In the genomic region with DNA sequence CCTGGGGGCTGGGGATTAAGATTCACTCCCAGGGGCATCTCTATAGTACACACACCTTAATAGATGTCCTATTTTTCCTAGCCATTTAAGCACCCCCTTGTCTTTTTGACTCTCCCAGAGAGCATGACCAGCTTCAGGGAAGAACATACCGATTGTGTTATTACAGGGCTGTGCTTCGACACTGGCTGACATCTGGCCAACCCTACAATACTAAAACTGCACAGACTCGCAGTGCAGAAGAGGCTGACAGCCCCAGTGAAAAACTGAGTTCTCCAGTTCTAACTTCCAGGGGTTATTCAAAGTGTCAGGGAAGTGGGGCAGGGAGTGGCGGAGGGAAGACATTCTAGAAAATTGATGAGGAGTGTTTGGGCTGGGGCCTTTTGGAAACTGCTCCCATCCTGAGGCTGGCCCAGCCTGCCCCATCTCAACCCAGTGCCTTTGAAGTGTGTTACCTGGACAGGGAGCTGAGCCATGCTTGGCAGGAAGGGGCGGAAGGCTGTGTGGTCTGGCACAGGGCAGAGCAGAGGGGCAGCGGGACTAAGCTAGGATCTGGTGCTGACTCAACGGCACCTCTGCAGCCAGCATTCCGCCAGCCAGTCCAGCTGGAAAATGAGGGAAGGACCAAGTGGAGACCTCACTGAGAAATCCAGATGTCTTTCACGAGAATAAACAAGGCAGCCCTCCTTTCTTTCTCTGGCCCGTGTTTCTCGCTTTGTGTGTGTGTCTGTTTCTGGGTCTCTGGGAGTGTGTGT, we compare ENCODE assay signal across 13 cellular contexts. TPM values are rescaled to one million over a fixed set of nuclear protein-coding genes. Genes with fewer than 3 reads are reported as not detected.
DNase-seq lines count a peak whose midpoint lies in the region; ATAC-seq and TF ChIP-seq lines count a peak whose summit lies in the region.
"Had no signal": no experiment of that assay in that cellular context is flagged by ENCODE, and none has a peak within 500 bp of the region (broad histone marks: within the 10 kb centered on the region; RNA-seq: fewer than 3 reads in every experiment).

No MANE protein-coding gene starts in this region.

- CTCF ChIA-PET in Caco-2 (lab: Charles Lee) = interaction anchor here (0.5 kb wide), 1 partner anchor 28 kb away, joined by 4 read pairs; no protein-coding TSS in a partner anchor

- TF ChIP-seq CTCF in natural killer cell (IDR thresholded peaks at IDR 0.05) (no peak), heart left ventricle (IDR thresholded peaks at IDR 0.05) (no peak), ovary (IDR thresholded peaks at IDR 0.05) (no peak), WERI-Rb-1 (IDR thresholded peaks at IDR 0.05; ENCODE audit: low read depth, low read length) (no peak), Caco-2 (IDR thresholded peaks at IDR 0.05; ENCODE audit: insufficient read depth in 1 of 2, low read depth in 1 of 2, low read length in 1 of 2, severe bottlenecking in 1 of 2, unreplicated experiment in 1 of 2) (no peak), brain microvascular endothelial cell (IDR thresholded peaks at IDR 0.05; ENCODE audit: low read depth, low read length, missing control alignments) (no peak)

- H3K36me3 ChIP-seq in heart left ventricle = no peaks in the 10 kb centered on the region
- no peaks in the 10 kb centered on the region for H3K36me3 ChIP-seq in ovary
- no peaks in the 10 kb centered on the region for H3K36me3 ChIP-seq in WERI-Rb-1
- H3K36me3 ChIP-seq in Caco-2 (ENCODE audit: control insufficient read depth, insufficient read depth, low read length) = no peaks in the 10 kb centered on the region
- no peaks in the 10 kb centered on the region for H3K36me3 ChIP-seq in brain microvascular endothelial cell (replicated peaks)

- no peaks in the 10 kb centered on the region for H3K4me1 Mint-ChIP-seq in natural killer cell treated with Interleukin-12 subunit alpha and Interleukin-12 subunit beta and Interleukin-15 and Interleukin-18, amount 100 ng/mL, for 72 hours (ENCODE audit: low read depth in 2 of 2)
- H3K4me1 Mint-ChIP-seq in natural killer cell (no peaks in the 10 kb centered on the region), Caco-2 (ENCODE audit: low read depth, unreplicated experiment) (no peaks in the 10 kb centered on the region)
- H3K4me1 Mint-ChIP-seq: stimulated activated naive B cell treated with anti-CD40 and anti-IgM and Interleukin-4, amounts not matched to agents 10 μg/mL and 1 μg/mL and 100 μg/mL, for 72 hours had no signal

- no TSS peak for BruUV-seq in Caco-2 (replicated peaks; lab: Mats Ljungman, UMichigan)

- 72 to 79% (median 78%) methylated on average over 10 to 11 of the region's 11 CpGs for WGBS in heart left ventricle, 4 donors
- WGBS in ovary, 3 donors = 18 to 29% (median 24%) methylated on average over 11 of the region's 11 CpGs

- no peaks in the 10 kb centered on the region for H3K9me3 Mint-ChIP-seq in natural killer cell treated with Interleukin-12 subunit alpha and Interleukin-12 subunit beta and Interleukin-15 and Interleukin-18, amount 100 ng/mL, for 72 hours
- H3K9me3 Mint-ChIP-seq in natural killer cell (no peaks in the 10 kb centered on the region), Caco-2 (ENCODE audit: unreplicated experiment) (peaks cover 6% of the 10 kb centered on the region)
- H3K9me3 Mint-ChIP-seq: activated T-helper 1 cell treated with anti-CD3 and anti-CD28 coated beads, Interleukin-12 subunit alpha, Interleukin-12 subunit beta, Interleukin-2, Interleukin-4 antibody, amounts not matched to agents 30 ng/mL and 10 ng/mL and 1 ng/mL, durations not matched to agents 14 hours and 24 hours and 36 hours had no signal

- in situ Hi-C loops in G401 (cut with HindIII; ENCODE audit: low sequenced_read_pairs) (no loop called here), brain microvascular endothelial cell (cut with HindIII; ENCODE audit: low pct_ligation_motif_present, low sequenced_read_pairs) (loop anchor here (25.0 kb wide), 1 partner anchor 452 kb away; no protein-coding TSS in a partner anchor)

- intact Hi-C loops in natural killer cell (cut with micrococcal nuclease) (no loop called here), heart left ventricle (cut with DNase I) (loop anchor here in 3 of 10 donors (5.0 to 10.0 kb wide), 2 partner anchors 124 to 127 kb away; no protein-coding TSS in a partner anchor), ovary (cut with DNase I) (no loop called here), Caco-2 (cut with micrococcal nuclease; ENCODE audit: unreplicated experiment) (no loop called here)

- no peaks in the 10 kb centered on the region for H3K36me3 Mint-ChIP-seq in natural killer cell treated with Interleukin-12 subunit alpha and Interleukin-12 subunit beta and Interleukin-15 and Interleukin-18, amount 100 ng/mL, for 72 hours
- H3K36me3 Mint-ChIP-seq in natural killer cell = no peaks in the 10 kb centered on the region
- H3K36me3 Mint-ChIP-seq in Caco-2 (ENCODE audit: insufficient read depth, unreplicated experiment) = no peaks in the 10 kb centered on the region
- H3K36me3 Mint-ChIP-seq: stimulated activated naive B cell treated with anti-CD40 and anti-IgM and Interleukin-4, amounts not matched to agents 10 μg/mL and 1 μg/mL and 100 μg/mL, for 72 hours had no signal

- TF ChIP-seq POLR2A in heart left ventricle (IDR thresholded peaks at IDR 0.05) (no peak), ovary (IDR thresholded peaks at IDR 0.05) (no peak)

- H3K9me3 ChIP-seq in heart left ventricle (peaks cover 0 to 14% (median 0%) of the 10 kb centered on the region in 12 donors), ovary (no peaks in the 10 kb centered on the region), WERI-Rb-1 (ENCODE audit: severe bottlenecking) (no peaks in the 10 kb centered on the region), Caco-2 (no peaks in the 10 kb centered on the region)

- H3K4me1 ChIP-seq in heart left ventricle (peaks cover 0 to 42% (median 4%) of the 10 kb centered on the region in 12 donors), ovary (ENCODE audit: insufficient read depth) (peaks cover 13% of the 10 kb centered on the region), Caco-2 (no peaks in the 10 kb centered on the region)

- peaks cover 8 to 23% of the 10 kb centered on the region in 2 donors for H3K27me3 Mint-ChIP-seq in natural killer cell treated with Interleukin-12 subunit alpha and Interleukin-12 subunit beta and Interleukin-15 and Interleukin-18, amount 100 ng/mL, for 72 hours
- H3K27me3 Mint-ChIP-seq in natural killer cell (ENCODE audit: low read depth in 2 of 2) (peaks cover 11 to 14% of the 10 kb centered on the region in 2 donors), Caco-2 (ENCODE audit: insufficient read depth, unreplicated experiment) (peaks cover 9% of the 10 kb centered on the region)

- no peak for TF ChIP-seq EP300 in ovary (IDR thresholded peaks at IDR 0.05)

- no peak overlapping the region for H3K4me3 Mint-ChIP-seq in natural killer cell treated with Interleukin-12 subunit alpha and Interleukin-12 subunit beta and Interleukin-15 and Interleukin-18, amount 100 ng/mL, for 72 hours
- H3K4me3 Mint-ChIP-seq in natural killer cell = no peak overlapping the region
- H3K4me3 Mint-ChIP-seq in Caco-2 (ENCODE audit: unreplicated experiment) = no peak overlapping the region
- H3K4me3 Mint-ChIP-seq: activated T-helper 1 cell treated with anti-CD3 and anti-CD28 coated beads, Interleukin-12 subunit alpha, Interleukin-12 subunit beta, Interleukin-2, Interleukin-4 antibody, amounts not matched to agents 30 ng/mL and 10 ng/mL and 1 ng/mL, durations not matched to agents 14 hours and 24 hours and 36 hours; stimulated activated naive B cell treated with anti-CD40 and anti-IgM and Interleukin-4, amounts not matched to agents 10 μg/mL and 1 μg/mL and 100 μg/mL, for 72 hours had no signal

- no peak overlapping the region for H3K27ac Mint-ChIP-seq in natural killer cell treated with Interleukin-12 subunit alpha and Interleukin-12 subunit beta and Interleukin-15 and Interleukin-18, amount 100 ng/mL, for 72 hours
- H3K27ac Mint-ChIP-seq in natural killer cell = no peak overlapping the region
- H3K27ac Mint-ChIP-seq in Caco-2 (ENCODE audit: unreplicated experiment) = no peak overlapping the region
- H3K27ac Mint-ChIP-seq: activated T-helper 1 cell treated with anti-CD3 and anti-CD28 coated beads, Interleukin-12 subunit alpha, Interleukin-12 subunit beta, Interleukin-2, Interleukin-4 antibody, amounts not matched to agents 30 ng/mL and 10 ng/mL and 1 ng/mL, durations not matched to agents 14 hours and 24 hours and 36 hours; stimulated activated naive B cell treated with anti-CD40 and anti-IgM and Interleukin-4, amounts not matched to agents 10 μg/mL and 1 μg/mL and 100 μg/mL, for 72 hours had no signal

- H3K27me3 ChIP-seq in heart left ventricle (no peaks in the 10 kb centered on the region), ovary (no peaks in the 10 kb centered on the region), WERI-Rb-1 (ENCODE audit: insufficient read depth, low read depth, severe bottlenecking) (no peaks in the 10 kb centered on the region), Caco-2 (replicated peaks; ENCODE audit: control insufficient read depth, insufficient read depth, low read length) (no peaks in the 10 kb centered on the region), brain microvascular endothelial cell (replicated peaks) (no peaks in the 10 kb centered on the region)

- peak; percentile 6 for DNase-seq in natural killer cell treated with Interleukin-12 subunit alpha and Interleukin-12 subunit beta and Interleukin-15 and Interleukin-18, amount 100 ng/mL, for 72 hours (ENCODE audit: low spot score)
- DNase-seq in natural killer cell (no peak), heart left ventricle (peak in 3 of 5 donors; percentile 53 to 75 (median 71)), ovary (peak in 4 of 5 donors; percentile 56 to 65 (median 61)), G401 (ENCODE audit: low spot score) (no peak), WERI-Rb-1 (no peak), Caco-2 (no peak), brain microvascular endothelial cell (no peak)
- DNase-seq: ACHN; head of caudate nucleus; NCI-H524; stimulated activated naive B cell treated with anti-CD40 and anti-IgM and Interleukin-4, amounts not matched to agents 10 μg/mL and 1 μg/mL and 100 μg/mL, for 72 hours had no signal

- H3K27ac ChIP-seq in heart left ventricle = peak overlapping the region in 11 of 12 donors; percentile 44 to 83 (median 53)
- peak overlapping the region; percentile 47 to 80 for H3K27ac ChIP-seq in ovary
- no peak overlapping the region for H3K27ac ChIP-seq in WERI-Rb-1
- no peak overlapping the region for H3K27ac ChIP-seq in brain microvascular endothelial cell

- H3K4me3 ChIP-seq in heart left ventricle = no peak overlapping the region
- H3K4me3 ChIP-seq in ovary = no peak overlapping the region
- H3K4me3 ChIP-seq in WERI-Rb-1 (ENCODE audit: low read depth, low read length) = no peak overlapping the region
- H3K4me3 ChIP-seq in Caco-2 (ENCODE audit: low read depth, low read length) = no peak overlapping the region
- no peak overlapping the region for H3K4me3 ChIP-seq in brain microvascular endothelial cell (ENCODE audit: low read depth, low read length)

- no peak for ATAC-seq in natural killer cell treated with Interleukin-12 subunit alpha and Interleukin-12 subunit beta and Interleukin-15 and Interleukin-18, amount 100 ng/mL, for 72 hours
- ATAC-seq in natural killer cell (no peak), heart left ventricle (peak; percentile 53 to 76 (median 72))
- ATAC-seq: stimulated activated naive B cell treated with anti-CD40 and anti-IgM and Interleukin-4, amounts not matched to agents 10 μg/mL and 1 μg/mL and 100 μg/mL, for 72 hours had no signal

- POLR2A ChIA-PET in Caco-2 (lab: Charles Lee) = no interaction called here

RNA-seq across cellular contexts. Expression of a gene that starts 15.4 kb away (rescaled TPM):
- under 1 TPM in 1 of 2 donors, not detected in 1; 0.08 TPM for total RNA-seq in natural killer cell treated with Interleukin-12 subunit alpha and Interleukin-12 subunit beta and Interleukin-15 and Interleukin-18, amount 100 ng/mL, for 72 hours
- total RNA-seq in natural killer cell = not detected
- 100 to 1,000 TPM in 8 of 9 donors, 10 to 100 TPM in 1; 83.1 to 441 (median 157) TPM for total RNA-seq in heart left ventricle
- polyA plus RNA-seq in heart left ventricle = 100 to 1,000 TPM in 1 of 2 donors, 10 to 100 TPM in 1; 58.2 to 108 TPM
- 1,000 to 10,000 TPM in 6 of 7 donors, 100 to 1,000 TPM in 1; 718 to 3,214 (median 2,824) TPM for total RNA-seq in ovary
- 1,000 to 10,000 TPM in 1 of 2 donors, 100 to 1,000 TPM in 1; 929 to 1,464 TPM for polyA plus RNA-seq in ovary
- 0.24 TPM in 1 of 2 replicates, not detected in the other for total RNA-seq in G401 (2014; rRNA removed; shearing (Covaris generic))
- 0.20 TPM in 1 of 2 replicates, not detected in the other for total RNA-seq in Caco-2 (2022)
- total RNA-seq: activated T-helper 1 cell treated with anti-CD3 and anti-CD28 coated beads, Interleukin-12 subunit alpha, Interleukin-12 subunit beta, Interleukin-2, Interleukin-4 antibody, amounts not matched to agents 30 ng/mL and 10 ng/mL and 1 ng/mL, durations not matched to agents 14 hours and 24 hours and 36 hours had no signal

Comparison
In these comparisons a context has a peak if more than half of its experiments do, and no peak if none do; other contexts are left out.
1. DNase-seq: peak in natural killer cell treated with Interleukin-12 subunit alpha and Interleukin-12 subunit beta and Interleukin-15 and Interleukin-18, amount 100 ng/mL, for 72 hours (single experiment), heart left ventricle (3 of 5) and ovary (4 of 5); none in natural killer cell (single experiment), G401 (single experiment), WERI-Rb-1 (single experiment), Caco-2 (0 of 2) and brain microvascular endothelial cell (single experiment).
2. ATAC-seq: peak in heart left ventricle (4 of 4); none in natural killer cell treated with Interleukin-12 subunit alpha and Interleukin-12 subunit beta and Interleukin-15 and Interleukin-18, amount 100 ng/mL, for 72 hours (0 of 2) and natural killer cell (0 of 3).
3. H3K27ac ChIP-seq: peak in heart left ventricle (11 of 12) and ovary (2 of 2); none in WERI-Rb-1 (single experiment) and brain microvascular endothelial cell (single experiment).
4. RNA of a gene that starts 15.4 kb away (total RNA-seq): 718 to 3,214 TPM in ovary and 83.1 to 441 TPM in heart left ventricle; 0.24 TPM in G401, 0.20 TPM in Caco-2, 0.08 TPM in natural killer cell treated with Interleukin-12 subunit alpha and Interleukin-12 subunit beta and Interleukin-15 and Interleukin-18, amount 100 ng/mL, for 72 hours and not detected in natural killer cell; every median in the first group is over 10 times any median in the second.